8 cellular contexts compared by ENCODE assay signal in genomic region chr1:26693557-26694184, GRCh38. TPM values are rescaled to one million over a fixed set of nuclear protein-coding genes. Genes with fewer than 3 reads are reported as not detected.
DNase-seq lines count a peak whose midpoint lies in the region; ATAC-seq and TF ChIP-seq lines count a peak whose summit lies in the region.

No MANE protein-coding gene starts in this region.

- peak overlapping the region; percentile 95 for H3K27ac ChIP-seq in OCI-LY7 (ENCODE audit: low read depth, low read length, poor library complexity, severe bottlenecking)
- peak overlapping the region; percentile 99 for H3K27ac ChIP-seq in trophoblast cell (ENCODE audit: low read depth, low read length)

- TSS peak; percentile 46 for BruUV-seq in OCI-LY7 (replicated peaks; lab: Mats Ljungman, UMichigan)

- peak overlapping the region; percentile 86 for H3K9ac ChIP-seq in ES-I3 (ENCODE audit: low read depth, low read length)
- H3K9ac ChIP-seq in endocrine pancreas (ENCODE audit: control insufficient read depth, insufficient read depth, low read length), result peak overlapping the region; percentile 51
- H3K9ac ChIP-seq in trophoblast cell (ENCODE audit: low read length), result no peak overlapping the region

- peak overlapping the region; percentile 86 for H4K8ac ChIP-seq in trophoblast cell (ENCODE audit: low read depth, low read length)

- intact Hi-C loops in OCI-LY7 (cut with micrococcal nuclease; ENCODE audit: unreplicated experiment), result loop anchor here (2.0 kb wide), 3 partner anchors 51 to 171 kb away; no protein-coding TSS in a partner anchor

- peak overlapping the region; percentile 83 for H3K18ac ChIP-seq in trophoblast cell (ENCODE audit: low read length)

- H3K4me1 ChIP-seq in ES-I3 (ENCODE audit: insufficient read depth, low read length), result peaks cover 18% of the 10 kb centered on the region
- peaks cover 36% of the 10 kb centered on the region for H3K4me1 ChIP-seq in OCI-LY7 (ENCODE audit: insufficient read depth, low read length, poor library complexity, severe bottlenecking)
- H3K4me1 ChIP-seq in endocrine pancreas (ENCODE audit: control insufficient read depth, insufficient read depth, low read length), result peaks cover 8% of the 10 kb centered on the region
- H3K4me1 ChIP-seq in trophoblast cell (ENCODE audit: control insufficient read depth in 1 of 2, insufficient read depth in 2 of 2, low read length in 2 of 2), result peaks cover 11% of the 10 kb centered on the region in 2 experiments

- DNase-seq in OCI-LY7 (ENCODE audit: low spot score) (peak; percentile 41), trophoblast cell (no peak), EL (no peak), NCI-H187 (lab: John Stamatoyannopoulos, UW) (no peak)

- peak overlapping the region; percentile 88 for H2BK12ac ChIP-seq in trophoblast cell (ENCODE audit: low read length)

- H3K14ac ChIP-seq in trophoblast cell (ENCODE audit: low read length), result peak overlapping the region; percentile 90

- no CpG with 5 or more reads among the region's 5 CpGs for WGBS in trophoblast cell (ENCODE audit: extremely low coverage, insufficient coverage, insufficient read length)

- no peaks in the 10 kb centered on the region for H3K9me3 ChIP-seq in ES-I3 (ENCODE audit: control insufficient read depth, insufficient read depth, low read length)
- H3K9me3 ChIP-seq in OCI-LY7 (ENCODE audit: low read length), result no peaks in the 10 kb centered on the region
- no peaks in the 10 kb centered on the region for H3K9me3 ChIP-seq in endocrine pancreas (ENCODE audit: control insufficient read depth, low read length)
- H3K9me3 ChIP-seq in trophoblast cell (ENCODE audit: insufficient read depth, low read depth, low read length), result no peaks in the 10 kb centered on the region

- no peak overlapping the region for H4K12ac ChIP-seq in trophoblast cell (ENCODE audit: low read depth, low read length)

- H2BK120ac ChIP-seq in trophoblast cell (ENCODE audit: insufficient read depth, low read length, poor library complexity), result peak overlapping the region; percentile 95

- peak overlapping the region; percentile 50; the same call in 1 of the 2 replicates for H2AFZ ChIP-seq in OCI-LY7 (ENCODE audit: low read length)
- H2AFZ ChIP-seq in trophoblast cell (ENCODE audit: insufficient read depth, low read length, poor library complexity), result no peak overlapping the region

- no peak; the same call in 1 of the 2 replicates for TF ChIP-seq CTCF in OCI-LY7 (conservative IDR thresholded peaks at IDR 0.05; ENCODE audit: low read length)

- H3K79me2 ChIP-seq in OCI-LY7 (ENCODE audit: insufficient read depth, low read depth, low read length) (peaks cover 34% of the 10 kb centered on the region), trophoblast cell (ENCODE audit: control insufficient read depth, insufficient read depth, low read length, poor library complexity) (peaks cover 33% of the 10 kb centered on the region)

- POLR2A ChIA-PET in OCI-LY7 (lab: Charles Lee), result interaction anchor here (0.7 to 4.2 kb wide), 9 partner anchors 11 to 187 kb away, joined by 3 to 36 read pairs (median 3); partner anchors contain the start of gene PIGV

- CTCF ChIA-PET in OCI-LY7 (lab: Charles Lee; ENCODE audit: unreplicated experiment), result interaction anchor here (2.9 kb wide), 1 partner anchor 95 kb away, joined by 13 read pairs; no protein-coding TSS in a partner anchor

- H3K9me2 ChIP-seq in OCI-LY7 (ENCODE audit: insufficient read depth, low read length), result no peaks in the 10 kb centered on the region

- peak overlapping the region; percentile 96 for H2BK5ac ChIP-seq in trophoblast cell (ENCODE audit: low read depth, low read length, poor library complexity)

- H4K20me1 ChIP-seq in OCI-LY7 (ENCODE audit: insufficient read depth, low read length), result peaks cover 6% of the 10 kb centered on the region

- H3K4me3 ChIP-seq in OCI-LY7 (ENCODE audit: low read depth, low read length, poor library complexity, severe bottlenecking), result peak overlapping the region; percentile 87
- peak overlapping the region; percentile 44 for H3K4me3 ChIP-seq in endocrine pancreas (ENCODE audit: control insufficient read depth, insufficient read depth, low read length)
- H3K4me3 ChIP-seq in trophoblast cell (ENCODE audit: low read depth, low read length), result no peak overlapping the region

- H3K27me3 ChIP-seq in endocrine pancreas (ENCODE audit: control insufficient read depth, insufficient read depth, low read length) (no peaks in the 10 kb centered on the region), trophoblast cell (ENCODE audit: insufficient read depth, low read length) (no peaks in the 10 kb centered on the region)

- peak overlapping the region; percentile 89 for H2AK5ac ChIP-seq in trophoblast cell (ENCODE audit: low read length)

- no peak overlapping the region for H3K23ac ChIP-seq in trophoblast cell (ENCODE audit: low read length)

- peaks cover 51% of the 10 kb centered on the region for H3K79me1 ChIP-seq in trophoblast cell (ENCODE audit: low read length)

- H3K4ac ChIP-seq in trophoblast cell (ENCODE audit: low read depth, low read length), result peak overlapping the region; percentile 64

- H3K4me2 ChIP-seq in OCI-LY7 (ENCODE audit: low read length), result peak overlapping the region; percentile 94
- peak overlapping the region; percentile 94 for H3K4me2 ChIP-seq in trophoblast cell (ENCODE audit: low read length)

- H3K36me3 ChIP-seq in ES-I3 (ENCODE audit: insufficient read depth, low read length) (no peaks in the 10 kb centered on the region), OCI-LY7 (ENCODE audit: insufficient read depth, low read length) (peaks cover 7% of the 10 kb centered on the region; the same call in 1 of the 2 replicates), endocrine pancreas (ENCODE audit: control insufficient read depth, insufficient read depth, low read length) (no peaks in the 10 kb centered on the region), trophoblast cell (ENCODE audit: control insufficient read depth in 1 of 2, insufficient read depth in 2 of 2, low read length in 2 of 2) (no peaks in the 10 kb centered on the region)

- H4K91ac ChIP-seq in trophoblast cell (ENCODE audit: low read depth, low read length), result peak overlapping the region; percentile 97

- ATAC-seq in GM18907 (IDR thresholded peaks at IDR 0.05; ENCODE audit: unreplicated experiment), result no peak
- no peak for ATAC-seq in GM21526 (IDR thresholded peaks at IDR 0.05; ENCODE audit: low FRiP score, unreplicated experiment)

RNA-seq across cellular contexts. Expression of gene ARID1A, which starts 2.1 kb away (rescaled TPM):
- 51.8 and 55.2 TPM in 2 replicates for total RNA-seq in OCI-LY7 (2014; rRNA removed; shearing (Covaris generic))
- 123 and 128 TPM in 2 replicates for total RNA-seq in OCI-LY7 (2022)
- polyA plus RNA-seq in trophoblast cell (2013), result 84.0 and 87.9 TPM in 2 replicates
